In the genomic region with DNA sequence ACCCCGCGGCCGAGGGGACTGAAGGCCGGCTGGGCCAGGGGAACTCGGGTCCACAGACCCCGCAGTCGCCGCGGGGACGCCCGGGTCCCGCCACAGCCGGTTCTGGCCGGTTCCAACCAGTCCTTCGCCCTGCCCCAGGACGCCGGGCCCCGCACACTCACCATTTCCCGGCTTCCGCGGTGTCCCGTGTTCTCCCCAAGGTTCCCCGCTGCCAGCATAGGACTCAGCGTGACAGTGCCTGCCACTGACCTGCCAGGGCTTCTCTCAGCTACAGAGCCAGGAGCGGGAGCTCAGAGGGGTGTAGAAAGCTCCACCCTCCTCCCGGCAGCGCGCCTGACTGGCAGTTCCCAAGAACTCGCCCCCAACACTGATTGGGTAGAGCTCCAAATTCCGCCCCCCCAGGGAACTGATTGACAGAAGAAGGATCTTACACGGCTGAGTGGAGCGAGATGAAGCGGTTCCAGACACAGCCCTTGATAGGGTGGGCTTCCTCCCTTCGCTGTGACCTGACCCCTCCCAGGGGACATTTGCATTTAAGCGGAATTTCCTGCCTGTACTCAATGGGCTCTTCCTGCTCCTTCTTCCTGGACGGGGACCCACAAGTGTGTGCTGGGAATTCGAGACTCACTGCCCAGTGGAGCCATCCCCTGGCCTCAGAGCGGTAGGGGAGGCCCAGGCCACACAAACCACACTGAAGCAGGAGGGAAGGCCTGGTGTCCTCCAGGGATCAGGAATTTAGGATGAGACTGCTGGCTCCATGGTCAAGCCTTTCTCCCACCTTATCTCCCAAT, we compare ENCODE assay signal across 8 cellular contexts. TPM values are rescaled to one million over a fixed set of nuclear protein-coding genes. Genes with fewer than 3 reads are reported as not detected.
DNase-seq lines count a peak whose midpoint lies in the region; ATAC-seq and TF ChIP-seq lines count a peak whose summit lies in the region.

Gene ZNF442 (minus strand): TSS at position 312 of the 791 bp plus-strand sequence. CDS start 2,052 bp downstream, outside the sequence.

- no peak for TF ChIP-seq CTCF in PC-9 (conservative IDR thresholded peaks at IDR 0.05)
- peak; percentile 54 to 83 (median 76) for TF ChIP-seq CTCF in esophagus muscularis mucosa (IDR thresholded peaks at IDR 0.05)

- H3K4me1 Mint-ChIP-seq in activated T-cell treated with anti-CD3 and anti-CD28 coated beads, Interleukin-2, amount 50 U/mL, for 72 hours (ENCODE audit: low read depth) = peaks cover 23% of the 10 kb centered on the region

- POLR2A ChIA-PET in PC-9 (lab: Charles Lee; ENCODE audit: unreplicated experiment) = interaction anchor here (0.5 to 0.7 kb wide), 4 partner anchors 52 to 895 kb away, joined by 3 to 27 read pairs (median 7); no protein-coding TSS in a partner anchor

- H3K27me3 Mint-ChIP-seq in activated T-cell treated with anti-CD3 and anti-CD28 coated beads, Interleukin-2, amount 50 U/mL, for 72 hours (ENCODE audit: low read depth) = no peaks in the 10 kb centered on the region

- ATAC-seq in GM19328 (IDR thresholded peaks at IDR 0.05; ENCODE audit: unreplicated experiment) (peak; percentile 76), HG03558 (IDR thresholded peaks at IDR 0.05; ENCODE audit: extremely low read depth, unreplicated experiment) (peak; percentile 55)
- peak; percentile 99 for ATAC-seq in activated T-cell treated with anti-CD3 and anti-CD28 coated beads, Interleukin-2, amount 50 U/mL, for 72 hours (replicated peaks in 1 of 2)

- DNase-seq in CD1c-positive myeloid dendritic cell (ENCODE audit: extremely low spot score) = peak; percentile 92
- DNase-seq in PC-9 = peak; percentile 78 to 80
- DNase-seq in activated T-cell treated with anti-CD3 and anti-CD28 coated beads, Interleukin-2, amount 50 U/mL, for 72 hours = peak; percentile 86 to 92
- peak; percentile 99 for DNase-seq in esophagus muscularis mucosa (ENCODE audit: extremely low spot score)
- peak; percentile 56 to 69 for DNase-seq in stimulated activated CD8-positive, alpha-beta memory T cell treated with anti-CD3 and anti-CD28 coated beads, Interleukin-7, amount 100 ng/mL, for 1 hour (ENCODE audit: low read depth in 2 of 2)

- peak; percentile 64 for TF ChIP-seq POLR2A in esophagus muscularis mucosa (IDR thresholded peaks at IDR 0.05; ENCODE audit: low read depth)

- CTCF ChIA-PET in PC-9 (lab: Charles Lee) = interaction anchor here (0.6 kb wide), 1 partner anchor 275 kb away, joined by 4 read pairs; no protein-coding TSS in a partner anchor

- H3K4me3 Mint-ChIP-seq in activated T-cell treated with anti-CD3 and anti-CD28 coated beads, Interleukin-2, amount 50 U/mL, for 72 hours = peak within 1 kb of the TSS; percentile 96 to 97

- H3K79me2 ChIP-seq in PC-9 (ENCODE audit: low read depth) = no peaks in the 10 kb centered on the region

- H3K36me3 ChIP-seq in PC-9 (ENCODE audit: low read depth) (no peaks in the 10 kb centered on the region), esophagus muscularis mucosa (no peaks in the 10 kb centered on the region), muscle layer of colon (ENCODE audit: insufficient read depth, low read length) (no peaks in the 10 kb centered on the region)

- WGBS in esophagus muscularis mucosa = 0% methylated on average over 10 of the region's 38 CpGs

- H3K4me2 ChIP-seq in PC-9 = peak within 1 kb of the TSS; percentile 69

- no TSS peak for BruUV-seq in PC-9 (replicated peaks; lab: Mats Ljungman, UMichigan)

- H3K9ac ChIP-seq in muscle layer of colon (ENCODE audit: low read length) = peak within 1 kb of the TSS; percentile 60

- H3K9me3 Mint-ChIP-seq in activated T-cell treated with anti-CD3 and anti-CD28 coated beads, Interleukin-2, amount 50 U/mL, for 72 hours = peaks cover 0 to 4% of the 10 kb centered on the region in 2 donors

- H3K4me3 ChIP-seq in PC-9 (peak within 1 kb of the TSS; percentile 32; the same call in 1 of the 2 replicates), esophagus muscularis mucosa (peak within 1 kb of the TSS; percentile 65 to 96 (median 82)), muscle layer of colon (ENCODE audit: low read depth in 1 of 2, low read length in 2 of 2) (peak within 1 kb of the TSS; percentile 82 to 88)

- no peaks in the 10 kb centered on the region for H4K20me1 ChIP-seq in PC-9 (ENCODE audit: insufficient read depth)

- H3K9me2 ChIP-seq in PC-9 (ENCODE audit: insufficient read depth) = no peaks in the 10 kb centered on the region

- H3K9me3 ChIP-seq in PC-9 (ENCODE audit: insufficient read depth, low read depth) = no peaks in the 10 kb centered on the region
- no peaks in the 10 kb centered on the region for H3K9me3 ChIP-seq in esophagus muscularis mucosa
- no peaks in the 10 kb centered on the region for H3K9me3 ChIP-seq in muscle layer of colon (ENCODE audit: low read length)

- peaks cover 5 to 6% of the 10 kb centered on the region in 2 donors for H3K36me3 Mint-ChIP-seq in activated T-cell treated with anti-CD3 and anti-CD28 coated beads, Interleukin-2, amount 50 U/mL, for 72 hours (ENCODE audit: insufficient read depth in 2 of 2)

- H3F3A ChIP-seq in PC-9 (ENCODE audit: insufficient read depth, low read depth) = no peaks in the 10 kb centered on the region

- H3K27me3 ChIP-seq in PC-9 (ENCODE audit: insufficient read depth, low read depth) (peaks cover 27% of the 10 kb centered on the region; the same call in 1 of the 2 replicates), esophagus muscularis mucosa (no peaks in the 10 kb centered on the region), muscle layer of colon (ENCODE audit: control insufficient read depth in 1 of 2, insufficient read depth in 2 of 2, low read length in 2 of 2) (no peaks in the 10 kb centered on the region)

- H2AFZ ChIP-seq in PC-9 = peak within 1 kb of the TSS; percentile 81

- H3K27ac ChIP-seq in PC-9 = no peak within 1 kb of the TSS
- peak within 1 kb of the TSS; percentile 84 to 98 (median 90) for H3K27ac ChIP-seq in esophagus muscularis mucosa (replicated peaks in 1 of 4)
- H3K27ac ChIP-seq in muscle layer of colon (ENCODE audit: low read depth, low read length) = peak within 1 kb of the TSS; percentile 82

- intact Hi-C loops in PC-9 (cut with micrococcal nuclease; ENCODE audit: unreplicated experiment) = no loop called here
- intact Hi-C loops in esophagus muscularis mucosa (cut with DNase I) = no loop called here

- TF ChIP-seq EP300 in esophagus muscularis mucosa (IDR thresholded peaks at IDR 0.05) = peak; percentile 18

- H3K27ac Mint-ChIP-seq in activated T-cell treated with anti-CD3 and anti-CD28 coated beads, Interleukin-2, amount 50 U/mL, for 72 hours = peak within 1 kb of the TSS; percentile 76

- H3K4me1 ChIP-seq in PC-9 (replicated peaks; ENCODE audit: insufficient read depth) (no peaks in the 10 kb centered on the region), esophagus muscularis mucosa (peaks cover 15 to 22% (median 18%) of the 10 kb centered on the region in 4 donors), muscle layer of colon (ENCODE audit: insufficient read depth, low read length) (peaks cover 10% of the 10 kb centered on the region)

RNA-seq across cellular contexts. Expression of gene ZNF442, which starts in this region (rescaled TPM):
- total RNA-seq in PC-9 (2021) (not detected in 2 replicates), esophagus muscularis mucosa (1 to 10 TPM; 3.3 to 4.6 (median 3.6) TPM)
- total RNA-seq in activated T-cell treated with anti-CD3 and anti-CD28 coated beads, Interleukin-2, amount 50 U/mL, for 72 hours = 1 to 10 TPM; 2.0 to 3.1 TPM

Comparison
In these comparisons a context has a peak if more than half of its experiments do, and no peak if none do; other contexts are left out.
1. Peak in DNase-seq, H3K4me3 ChIP-seq and H3K4me2 ChIP-seq in PC-9; RNA of the gene not detected or under 1 TPM.
2. H3K4me3 ChIP-seq: peak in every context shown above with its lines; median percentile 85 in muscle layer of colon; 82 in esophagus muscularis mucosa; 32 in PC-9.